ENCODE assay signal across 17 cellular contexts in the genomic region with DNA sequence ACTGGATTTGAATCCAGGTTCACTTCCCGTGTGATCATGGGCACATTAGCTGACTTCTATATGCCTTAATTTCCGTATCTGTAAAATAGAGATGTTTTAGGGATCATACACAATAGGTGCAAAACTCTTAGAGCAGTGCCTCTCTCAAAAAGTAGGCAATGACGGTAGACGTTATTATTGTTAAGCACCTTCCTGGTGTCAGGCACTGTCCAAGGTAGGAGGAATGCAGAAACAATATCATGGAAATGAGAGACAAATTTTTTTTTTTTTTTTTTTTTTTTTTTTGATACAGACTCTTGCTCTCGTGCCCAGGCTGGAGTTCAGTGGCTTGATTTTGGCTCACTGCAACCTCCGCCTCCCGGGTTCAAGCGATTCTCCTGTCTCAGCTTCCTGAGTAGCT. TPM values are rescaled to one million over a fixed set of nuclear protein-coding genes. Genes with fewer than 3 reads are reported as not detected.
DNase-seq lines count a peak whose midpoint lies in the region; ATAC-seq, FAIRE-seq and TF ChIP-seq lines count a peak whose summit lies in the region.
"Had no signal": no experiment of that assay in that cellular context is flagged by ENCODE, and none has a peak within 500 bp of the region (broad histone marks: within the 10 kb centered on the region; RNA-seq: fewer than 3 reads in every experiment).

No MANE protein-coding gene starts in this region.

- H3K4me1 ChIP-seq in HEK293 (ENCODE audit: control insufficient read depth, insufficient read depth, low read length): peaks cover 3% of the 10 kb centered on the region
- H3K4me1 ChIP-seq in K562 (replicated peaks in 1 of 2; ENCODE audit: control insufficient read depth in 2 of 2, insufficient read depth in 2 of 2, low read length in 2 of 2): peaks cover 25 to 27% of the 10 kb centered on the region in 2 experiments

- POLR2A ChIA-PET in CD4-positive, alpha-beta T cell (lab: Charles Lee): no interaction called here
- POLR2A ChIA-PET in HEK293 (lab: Yijun Ruan, JAX) (no interaction called here), K562 (lab: Yijun Ruan, JAX) (interaction anchor here (1.2 to 2.2 kb wide), 4 partner anchors 9 to 28 kb away, joined by 4 to 8 read pairs (median 6); no protein-coding TSS in a partner anchor)
- POLR2A ChIA-PET in naive thymus-derived CD8-positive, alpha-beta T cell (lab: Charles Lee): no interaction called here

- H3K36me3 ChIP-seq in HEK293 (ENCODE audit: control insufficient read depth in 2 of 2, insufficient read depth in 1 of 2, low read length in 2 of 2) (peaks cover 0 to 11% of the 10 kb centered on the region in 2 experiments; a peak in 2 of 3 replicates), K562 (ENCODE audit: control insufficient read depth, insufficient read depth, low read length) (peaks cover 55% of the 10 kb centered on the region)

- H3K9ac ChIP-seq in K562 (ENCODE audit: insufficient read depth in 1 of 2, low read depth in 2 of 2, low read length in 2 of 2): no peak overlapping the region

- no peaks in the 10 kb centered on the region for H3K27me3 Mint-ChIP-seq in CD4-positive, alpha-beta T cell
- no peaks in the 10 kb centered on the region for H3K27me3 Mint-ChIP-seq in naive thymus-derived CD8-positive, alpha-beta T cell
- H3K27me3 Mint-ChIP-seq: CD8-positive, alpha-beta memory T cell had no signal

- TF ChIP-seq CTCF in CD4-positive, alpha-beta T cell (IDR thresholded peaks at IDR 0.05): no peak
- TF ChIP-seq CTCF in HEK293 (tag by site-specific recombination; IDR thresholded peaks at IDR 0.05): no peak
- TF ChIP-seq CTCF in K562 (IDR thresholded peaks at IDR 0.05 in 2 of 3, conservative IDR thresholded peaks at IDR 0.05 in 1 of 3; ENCODE audit: insufficient read depth in 2 of 3, low read depth in 1 of 3, low read length in 3 of 3): no peak

- H3K79me2 ChIP-seq in K562 (ENCODE audit: control insufficient read depth, insufficient read depth, low read length): peaks cover 94% of the 10 kb centered on the region

- CTCF ChIA-PET in CD4-positive, alpha-beta T cell (lab: Charles Lee): no interaction called here
- CTCF ChIA-PET in HEK293 (lab: Yijun Ruan, JAX) (no interaction called here), K562 (lab: Yijun Ruan, JAX; ENCODE audit: low intra/inter-chr PET ratio) (no interaction called here)

- 87% methylated on average over 8 of the region's 8 CpGs for WGBS in K562 (ENCODE audit: insufficient coverage, low coverage, missing lambda C conversion rate)

- no peak overlapping the region for H2AFZ ChIP-seq in K562 (ENCODE audit: low read depth, low read length)

- TF ChIP-seq RAD21 in K562 (CRISPR knock-in tag; conservative IDR thresholded peaks at IDR 0.05 in 1 of 2, IDR thresholded peaks at IDR 0.05 in 1 of 2): no peak

- no peaks in the 10 kb centered on the region for H3K27me3 ChIP-seq in CD4-positive, alpha-beta T cell (ENCODE audit: control insufficient read depth, insufficient read depth, low read length)
- H3K27me3 ChIP-seq in K562 (ENCODE audit: control insufficient read depth in 2 of 2, insufficient read depth in 2 of 2, low read length in 2 of 2): no peaks in the 10 kb centered on the region

- H3K9me1 ChIP-seq in K562 (ENCODE audit: control insufficient read depth, insufficient read depth, low read length): no peaks in the 10 kb centered on the region

- no peak for FAIRE-seq in K562 (lab: Jason Lieb, UNC)
- FAIRE-seq: GM19239, H54, HepG2, HTR-8/SVneo had no signal

- H3K4me3 Mint-ChIP-seq in CD4-positive, alpha-beta T cell: peak overlapping the region; percentile 18
- peak overlapping the region in 4 of 10 donors; percentile 2 to 63 (median 28) for H3K4me3 Mint-ChIP-seq in naive thymus-derived CD8-positive, alpha-beta T cell
- H3K4me3 Mint-ChIP-seq: CD14-positive monocyte had no signal

- no peak for TF ChIP-seq POLR2A in K562 (conservative IDR thresholded peaks at IDR 0.05)

- TF ChIP-seq EP300 in K562 (IDR thresholded peaks at IDR 0.05; ENCODE audit: low read length): no peak

- in situ Hi-C loops in K562 (cut with MboI): no loop called here

- H3K27ac ChIP-seq in CD4-positive, alpha-beta T cell (ENCODE audit: low read depth, low read length): no peak overlapping the region
- H3K27ac ChIP-seq in HEK293 (ENCODE audit: extremely low read depth, low read depth, low read length) (no peak overlapping the region), K562 (ENCODE audit: extremely low read depth, low read depth, low read length) (no peak overlapping the region)

- H3K4me1 Mint-ChIP-seq in CD4-positive, alpha-beta T cell (ENCODE audit: low read depth): peaks cover 77% of the 10 kb centered on the region
- H3K4me1 Mint-ChIP-seq in naive thymus-derived CD8-positive, alpha-beta T cell: peaks cover 35 to 82% (median 78%) of the 10 kb centered on the region in 4 donors

- H3K36me3 Mint-ChIP-seq in CD4-positive, alpha-beta T cell (ENCODE audit: low read depth): peaks cover 73% of the 10 kb centered on the region
- H3K36me3 Mint-ChIP-seq in naive thymus-derived CD8-positive, alpha-beta T cell: peaks cover 0 to 56% (median 7%) of the 10 kb centered on the region in 3 donors

- H3K9me3 Mint-ChIP-seq in CD4-positive, alpha-beta T cell: no peaks in the 10 kb centered on the region
- no peaks in the 10 kb centered on the region for H3K9me3 Mint-ChIP-seq in naive thymus-derived CD8-positive, alpha-beta T cell
- H3K9me3 Mint-ChIP-seq: CD8-positive, alpha-beta memory T cell had no signal

- no TSS peak for BruUV-seq in K562 (replicated peaks; lab: Mats Ljungman, UMichigan)

- no peak for DNase-seq in CD4-positive, alpha-beta T cell
- DNase-seq in K562 (ENCODE audit: extremely low read depth in 1 of 4, low spot score in 3 of 4) (no peak), NCI-H748 (lab: John Stamatoyannopoulos, UW; ENCODE audit: unreplicated experiment) (no peak), NCI-H1092 (lab: John Stamatoyannopoulos, UW) (no peak)
- no peak for DNase-seq in naive thymus-derived CD8-positive, alpha-beta T cell
- DNase-seq: Caco-2; CD8-positive, alpha-beta memory T cell; DND-41; GDM1 had no signal

- H3K27ac Mint-ChIP-seq in CD4-positive, alpha-beta T cell: peak overlapping the region; percentile 26
- H3K27ac Mint-ChIP-seq in naive thymus-derived CD8-positive, alpha-beta T cell: peak overlapping the region in 6 of 10 donors; percentile 13 to 78 (median 65)

- H3K9me3 ChIP-seq in CD4-positive, alpha-beta T cell (ENCODE audit: control insufficient read depth, low read length): no peaks in the 10 kb centered on the region
- H3K9me3 ChIP-seq in HEK293 (ENCODE audit: control insufficient read depth, insufficient read depth, low read depth, low read length) (no peaks in the 10 kb centered on the region), K562 (replicated peaks; ENCODE audit: control insufficient read depth, insufficient read depth, low read depth, low read length) (no peaks in the 10 kb centered on the region)
- H3K9me3 ChIP-seq: Caco-2 had no signal

- peaks cover 24% of the 10 kb centered on the region for H4K20me1 ChIP-seq in K562 (replicated peaks; ENCODE audit: control insufficient read depth, insufficient read depth, low read length)

- no peak for ATAC-seq in CD4-positive, alpha-beta T cell (ENCODE audit: poor library complexity)
- ATAC-seq in K562: no peak
- ATAC-seq in naive thymus-derived CD8-positive, alpha-beta T cell: no peak
- ATAC-seq in HG02938 (IDR thresholded peaks at IDR 0.05; ENCODE audit: unreplicated experiment): no peak
- no peak for ATAC-seq in GM21528 (IDR thresholded peaks at IDR 0.05; ENCODE audit: low FRiP score, unreplicated experiment)

- intact Hi-C loops in CD4-positive, alpha-beta T cell (cut with DNase I, micrococcal nuclease): loop anchor here (5.0 to 10.0 kb wide), 6 partner anchors 63 to 1554 kb away; a partner anchor contains a TSS
- intact Hi-C loops in K562 (cut with micrococcal nuclease): no loop called here

- no peak overlapping the region for H3K4me3 ChIP-seq in HEK293 (ENCODE audit: low read depth, low read length)
- H3K4me3 ChIP-seq in K562: no peak overlapping the region

- H3K4me2 ChIP-seq in K562 (ENCODE audit: insufficient read depth, low read length): no peak overlapping the region

TF ChIP-seq in K562, 482 proteins besides CTCF, POLR2A, EP300 and RAD21:
- no peak for TF ChIP-seq ZNF561 (CRISPR knock-in tag; conservative IDR thresholded peaks at IDR 0.05)
- 0 out of 2 replicates have a peak, but pooled peaks have one; percentile 3 for TF ChIP-seq ADNP (tag; IDR thresholded peaks at IDR 0.05)

RNA-seq across cellular contexts. Expression of a gene that starts 8.1 kb away (rescaled TPM):
- total RNA-seq in CD4-positive, alpha-beta T cell: 10 to 100 TPM; 64.7 to 67.4 TPM
- 196 and 234 TPM in 2 replicates for total RNA-seq in K562 (2011; cell fraction: chromatin; rRNA removed; ENCODE audit: low replicate concordance)
- 184 and 220 TPM in 2 replicates for total RNA-seq in K562 (2011; cell fraction: nucleolus; rRNA removed)
- 236 and 245 TPM in 2 replicates for total RNA-seq in K562 (2011; cell fraction: nucleoplasm; rRNA removed)
- total RNA-seq in K562 (2014; rRNA removed) (64.4 and 76.4 TPM in 2 replicates), K562 (2014; rRNA removed; fragmentation: Illumina TruSeq; extraction: Trizol) (57.6 and 58.0 TPM in 2 replicates), K562 (2015; rRNA removed; fragmentation: Illumina TruSeq; extraction: Trizol) (78.0 and 78.4 TPM in 2 replicates), K562 (2021) (107 and 108 TPM in 2 replicates)
- polyA plus RNA-seq in K562 (2011; rRNA removed) (79.1 and 95.8 TPM in 2 replicates), K562 (2014; fragmentation: Illumina TruSeq; extraction: Trizol) (109 and 132 TPM in 2 replicates), K562 (2014; fragmentation: Nextera tagmentation; extraction: Ambion mirVana) (1 to 10 TPM; 6.3 to 8.2 TPM), K562 (2014; rRNA removed) (63.2 and 85.8 TPM in 2 replicates)
- 111 and 247 TPM in 2 replicates for polyA plus RNA-seq in K562 (2011; cell fraction: cytosol; rRNA removed)
- polyA plus RNA-seq in K562 (2011; cell fraction: nucleus; rRNA removed): 105 and 124 TPM in 2 replicates
- polyA plus RNA-seq in K562 (2012): 51.5 and 64.1 TPM in 2 replicates
- 89.8 and 153 TPM in 2 replicates for polyA minus RNA-seq in K562 (2011; rRNA and poly(A)+ RNA removed)
- 63.9 and 95.8 TPM in 2 replicates for polyA minus RNA-seq in K562 (2011; cell fraction: cytosol; rRNA and poly(A)+ RNA removed)
- polyA minus RNA-seq in K562 (2011; cell fraction: nucleus; rRNA and poly(A)+ RNA removed): 27.6 and 38.8 TPM in 2 replicates
- total RNA-seq in naive thymus-derived CD8-positive, alpha-beta T cell: 10 to 100 TPM; 92.2 to 97.1 TPM
- polyA plus RNA-seq in naive thymus-derived CD8-positive, alpha-beta T cell: 100 to 1,000 TPM in 2 of 3 donors, 10 to 100 TPM in 1; 93.5 to 113 (median 103) TPM
